Comparison of ENCODE assay signal across 14 cellular contexts in the genomic region with DNA sequence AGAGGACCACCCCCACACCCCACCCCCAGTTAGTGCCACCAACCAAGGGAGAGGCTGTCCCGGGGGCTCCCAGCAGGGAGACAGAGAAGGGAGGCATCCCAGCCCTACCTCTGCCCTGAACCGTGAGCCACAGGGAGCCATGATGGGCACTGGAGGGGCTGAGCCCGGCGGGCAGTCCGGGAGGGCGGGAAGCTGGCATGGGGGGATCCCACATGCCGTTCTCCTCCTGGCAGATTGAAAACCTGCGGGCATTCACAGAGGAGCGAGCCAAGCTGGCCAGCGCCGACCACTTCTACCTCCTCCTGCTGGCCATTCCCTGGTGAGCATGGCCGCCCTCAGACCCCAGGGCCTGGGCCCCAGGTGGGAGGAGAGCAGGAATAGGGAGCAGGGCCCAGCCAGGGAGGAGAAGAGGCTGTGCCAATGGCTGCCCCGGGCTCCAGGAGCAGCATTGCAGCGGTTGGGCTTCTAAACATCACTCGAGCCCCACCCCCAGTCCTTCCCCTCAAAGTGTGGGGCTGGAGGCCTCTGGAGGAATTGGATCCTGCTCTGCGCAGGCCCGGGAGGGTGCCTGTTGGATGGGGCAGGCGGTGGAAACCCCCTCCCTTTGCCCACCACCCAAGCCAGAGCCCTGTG. TPM values are rescaled to one million over a fixed set of nuclear protein-coding genes. Genes with fewer than 3 reads are reported as not detected.
DNase-seq lines count a peak whose midpoint lies in the region; ATAC-seq and TF ChIP-seq lines count a peak whose summit lies in the region.
"Had no signal": no experiment of that assay in that cellular context is flagged by ENCODE, and none has a peak within 500 bp of the region (broad histone marks: within the 10 kb centered on the region; RNA-seq: fewer than 3 reads in every experiment).

No MANE protein-coding gene starts in this region.

- TF ChIP-seq CTCF in tibial artery (IDR thresholded peaks at IDR 0.05) (no peak), gastroesophageal sphincter (IDR thresholded peaks at IDR 0.05) (no peak)

- ATAC-seq in Right ventricle myocardium inferior (peak; percentile 15), gastroesophageal sphincter (no peak)

- DNase-seq in Right ventricle myocardium inferior (ENCODE audit: missing footprints) (no peak), cardiac septum (ENCODE audit: low spot score) (no peak), tibial artery (no peak), medulla oblongata (ENCODE audit: extremely low spot score) (no peak), SIG-M5 (lab: John Stamatoyannopoulos, UW) (no peak)
- DNase-seq: Calu3, Karpas-422, NCI-H2171, RPMI8226 had no signal

- no peak for TF ChIP-seq EP300 in gastroesophageal sphincter (IDR thresholded peaks at IDR 0.05)

- TF ChIP-seq POLR2A in gastroesophageal sphincter (IDR thresholded peaks at IDR 0.05): no peak

- H3K36me3 ChIP-seq in tibial artery (peaks cover 65 to 80% (median 77%) of the 10 kb centered on the region in 3 donors), gastroesophageal sphincter (peaks cover 0 to 81% of the 10 kb centered on the region in 2 donors)

- H3K27me3 ChIP-seq in layer of hippocampus (ENCODE audit: control insufficient read depth, insufficient read depth, low read length): no peaks in the 10 kb centered on the region
- no peaks in the 10 kb centered on the region for H3K27me3 ChIP-seq in tibial artery
- no peaks in the 10 kb centered on the region for H3K27me3 ChIP-seq in gastroesophageal sphincter
- H3K27me3 ChIP-seq: SJSA1 had no signal

- 59% methylated on average over 6 of the region's 18 CpGs; no CpG with 5 or more reads in 1 of the 2 donors for WGBS in gastroesophageal sphincter (ENCODE audit: low coverage in 1 of 2), 2 donors

- H3K4me1 ChIP-seq in tibial artery: peaks cover 0 to 8% (median 4%) of the 10 kb centered on the region in 4 donors
- H3K4me1 ChIP-seq in gastroesophageal sphincter: peaks cover 0 to 38% (median 3%) of the 10 kb centered on the region in 3 donors

- H3K9me3 ChIP-seq in tibial artery: no peaks in the 10 kb centered on the region
- H3K9me3 ChIP-seq in gastroesophageal sphincter: no peaks in the 10 kb centered on the region
- H3K9me3 ChIP-seq: SJSA1 had no signal

- H3K4me3 ChIP-seq in tibial artery: no peak overlapping the region
- H3K4me3 ChIP-seq in gastroesophageal sphincter: no peak overlapping the region
- H3K4me3 ChIP-seq: SJSA1 had no signal

- intact Hi-C loops in Right ventricle myocardium inferior (cut with DNase I) (no loop called here), cardiac septum (cut with DNase I) (loop anchor here (1.0 kb wide), 1 partner anchor 59 kb away; no protein-coding TSS in a partner anchor), tibial artery (cut with DNase I; ENCODE audit: low total_unique reads) (loop anchor here (5.0 kb wide), 1 partner anchor 42 kb away; no protein-coding TSS in a partner anchor)

- peak overlapping the region; percentile 32 for H3K27ac ChIP-seq in angular gyrus (ENCODE audit: low read depth, low read length)
- peak overlapping the region; percentile 57 for H3K27ac ChIP-seq in layer of hippocampus (ENCODE audit: low read depth, low read length)
- H3K27ac ChIP-seq in tibial artery: peak overlapping the region; percentile 54 to 55
- no peak overlapping the region for H3K27ac ChIP-seq in gastroesophageal sphincter
- H3K27ac ChIP-seq: C4-2B, SJSA1 had no signal

RNA-seq across cellular contexts. Expression of a gene that starts 14.5 kb away (rescaled TPM):
- total RNA-seq in Right ventricle myocardium inferior: 191 TPM
- total RNA-seq in cardiac septum: 114 TPM
- total RNA-seq in gastroesophageal sphincter: 10 to 100 TPM in 2 of 4 donors, 1 to 10 TPM in 2; 5.1 to 32.2 (median 8.8) TPM

RNA-seq across cellular contexts. Expression of a gene that starts 20.1 kb away (rescaled TPM):
- total RNA-seq in Right ventricle myocardium inferior (31.1 TPM), cardiac septum (41.2 TPM), gastroesophageal sphincter (100 to 1,000 TPM in 1 of 4 donors, 10 to 100 TPM in 3; 44.6 to 102 (median 64.7) TPM)

RNA-seq across cellular contexts. Expression of a gene that starts 43.4 kb away (rescaled TPM):
- total RNA-seq in Right ventricle myocardium inferior (54.4 TPM), cardiac septum (50.9 TPM), gastroesophageal sphincter (100 to 1,000 TPM; 188 to 513 (median 363) TPM)

Comparison
In these comparisons a context has a peak if more than half of its experiments do, and no peak if none do; other contexts are left out.
1. H3K27ac ChIP-seq: peak in angular gyrus (single experiment), layer of hippocampus (single experiment) and tibial artery (2 of 2); none in gastroesophageal sphincter (0 of 4).